In genomic region chr6:111888928-111889696, GRCh38 we compare ENCODE assay signal across 1 cellular context.
TF ChIP-seq lines count a peak whose summit lies in the region.

No MANE protein-coding gene starts in this region.

TF ChIP-seq in HepG2, 621 proteins besides CTCF, POLR2A, EP300 and RAD21 (continued from another document):
- no peak for TF ChIP-seq KLF15 (CRISPR knock-in tag; IDR thresholded peaks at IDR 0.05; ENCODE audit: borderline replicate concordance)
- TF ChIP-seq PHF5A (CRISPR knock-in tag; IDR thresholded peaks at IDR 0.05; ENCODE audit: low read depth, unreplicated experiment): no peak
- TF ChIP-seq ZNF883 (CRISPR knock-in tag; IDR thresholded peaks at IDR 0.05; ENCODE audit: not compliant biosample characterization): no peak
- no peak for TF ChIP-seq NFATC3 (CRISPR knock-in tag; IDR thresholded peaks at IDR 0.05)
- TF ChIP-seq THYN1 (CRISPR knock-in tag; IDR thresholded peaks at IDR 0.05; ENCODE audit: borderline replicate concordance, low read depth): no peak
- no peak for TF ChIP-seq KMT2B (CRISPR knock-in tag; IDR thresholded peaks at IDR 0.05)
- TF ChIP-seq ZNF792 (CRISPR knock-in tag; IDR thresholded peaks at IDR 0.05): no peak
- TF ChIP-seq ZNF496 (CRISPR knock-in tag; IDR thresholded peaks at IDR 0.05; ENCODE audit: insufficient replicate concordance): no peak
- no peak for TF ChIP-seq GTF2F1 (IDR thresholded peaks at IDR 0.05; ENCODE audit: low read length)
- TF ChIP-seq KDM5A (IDR thresholded peaks at IDR 0.05; ENCODE audit: borderline replicate concordance, low read length): no peak
- no peak for TF ChIP-seq JUND (CRISPR knock-in tag; IDR thresholded peaks at IDR 0.05)
- no peak for TF ChIP-seq ZNF232 (CRISPR knock-in tag; IDR thresholded peaks at IDR 0.05; ENCODE audit: borderline replicate concordance)
TF ChIP-seq in HepG2: peak in this region for 0.
